Comparison of ENCODE assay signal across 33 cellular contexts in the genomic region with DNA sequence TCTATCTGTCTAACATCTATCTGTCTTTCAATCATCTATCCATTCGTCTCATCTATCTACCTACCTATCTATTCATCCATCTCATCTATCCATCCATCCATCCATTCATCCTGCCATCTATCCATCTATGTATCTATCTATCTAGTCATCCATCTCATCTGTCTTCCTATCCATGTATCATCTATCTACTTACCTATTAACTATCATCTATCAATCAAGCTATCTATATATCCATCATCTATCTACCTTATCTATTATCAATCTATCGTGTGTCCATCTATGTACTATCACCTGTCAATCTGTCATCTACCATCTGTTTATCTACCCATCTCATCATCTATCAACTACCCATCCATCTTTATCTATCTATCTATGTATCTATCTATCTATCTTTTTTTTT.
"Had no signal": no experiment of that assay in that cellular context is flagged by ENCODE, and none has a peak within 500 bp of the region (broad histone marks: within the 10 kb centered on the region; RNA-seq: fewer than 3 reads in every experiment).

No MANE protein-coding gene starts in this region.

- H3K9me3 ChIP-seq: adrenal gland had no signal

- H3K27me3 ChIP-seq: adrenal gland, ascending aorta, body of pancreas, brain microvascular endothelial cell, breast epithelium, cardiac muscle cell had no signal

- H3K4me1 ChIP-seq: adrenal gland, ascending aorta, body of pancreas, breast epithelium had no signal

- FAIRE-seq: astrocyte, bronchial epithelial cell had no signal

- H3K4me3 ChIP-seq: adrenal gland, ascending aorta, body of pancreas, breast epithelium, cardiac muscle cell had no signal

- H3K27ac ChIP-seq: adrenal gland, ascending aorta, body of pancreas, brain microvascular endothelial cell, breast epithelium, cardiac muscle cell had no signal

- ATAC-seq: activated naive CD4-positive, alpha-beta T cell treated with anti-CD3 and anti-CD28 coated beads, Interleukin-2, amount 50 U/mL, for 72 hours; activated naive CD8-positive, alpha-beta T cell treated with anti-CD3 and anti-CD28 coated beads, Interleukin-2, amount 50 U/mL, for 24 hours; activated T-cell treated with anti-CD3 and anti-CD28 coated beads, Interleukin-2, amount 50 U/mL, for 4 hours; activated T-cell treated with anti-CD3 and anti-CD28 coated beads, Interleukin-2, amount 50 U/mL, for 72 hours; activated T-helper 17 cell treated with anti-CD3 and anti-CD28 coated beads, Interleukin-2, amount 50 U/mL, for 72 hours; body of pancreas had no signal

- H3K36me3 ChIP-seq: adrenal gland, ascending aorta, brain microvascular endothelial cell, breast epithelium, cardiac muscle cell had no signal

- DNase-seq: activated effector memory CD4-positive, alpha-beta T cell treated with anti-CD3 and anti-CD28 coated beads, Interleukin-2, amount 50 U/mL, for 16 hours; activated effector memory CD4-positive, alpha-beta T cell treated with Interleukin-2 at 50 U/mL for 16 hours; activated gamma-delta T cell; activated gamma-delta T cell treated with Interleukin-2 at 50 U/mL for 16 hours; activated naive CD4-positive, alpha-beta T cell; activated naive CD4-positive, alpha-beta T cell treated with anti-CD3 and anti-CD28 coated beads for 36 hours; activated naive CD4-positive, alpha-beta T cell treated with anti-CD3 and anti-CD28 coated beads, Interleukin-2, amount 10 ng/mL, durations not matched to agents 7 days and 5 days; activated naive CD4-positive, alpha-beta T cell treated with anti-CD3 and anti-CD28 coated beads, Interleukin-2, amount 50 U/mL, for 16 hours; activated naive CD4-positive, alpha-beta T cell treated with Interleukin-2 at 50 U/mL for 16 hours; activated naive CD8-positive, alpha-beta T cell treated with anti-CD3 and anti-CD28 coated beads for 36 hours; activated naive CD8-positive, alpha-beta T cell treated with anti-CD3 and anti-CD28 coated beads, Interleukin-2, amount 10 ng/mL, durations not matched to agents 7 days and 5 days; activated naive CD8-positive, alpha-beta T cell treated with anti-CD3 and anti-CD28 coated beads, Interleukin-2, amount 50 U/mL, for 24 hours; activated T-cell treated with anti-CD3 and anti-CD28 coated beads, Interleukin-2, amount 50 U/mL, for 24 hours; activated T-cell treated with anti-CD3 and anti-CD28 coated beads, Interleukin-2, amount 50 U/mL, for 4 hours; activated T-cell treated with anti-CD3 and anti-CD28 coated beads, Interleukin-2, amount 50 U/mL, for 48 hours; activated T-cell treated with anti-CD3 and anti-CD28 coated beads, Interleukin-2, amount 50 U/mL, for 72 hours; adrenal gland; amniotic stem cell; amygdala; anterior cingulate cortex; aorta; body of pancreas; brain microvascular endothelial cell; caudate nucleus; central memory CD4-positive, alpha-beta T cell; cerebellar nuclear complex had no signal
